In the genomic region with DNA sequence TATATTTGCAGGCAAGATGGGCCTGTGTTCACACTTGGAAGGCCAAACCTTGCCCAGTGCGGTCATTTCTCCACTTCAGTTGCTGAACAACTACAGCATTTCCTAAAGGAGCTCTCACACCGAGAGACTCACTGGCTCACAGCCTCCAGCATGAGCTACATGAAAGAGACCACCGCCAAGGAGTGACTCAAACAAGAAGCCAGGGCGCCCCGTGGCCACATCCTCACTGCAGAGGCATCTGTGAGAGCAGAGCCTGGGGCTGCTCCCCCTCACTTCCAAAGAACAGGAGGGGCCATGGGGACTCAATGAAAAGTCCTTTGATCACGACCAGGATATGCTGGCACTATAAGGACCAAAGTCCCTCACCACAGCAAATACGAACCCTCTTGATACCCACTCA, we compare ENCODE assay signal across 9 cellular contexts. TPM values are rescaled to one million over a fixed set of nuclear protein-coding genes. Genes with fewer than 3 reads are reported as not detected.
DNase-seq lines count a peak whose midpoint lies in the region; ATAC-seq lines count a peak whose summit lies in the region.
"Had no signal": no experiment of that assay in that cellular context is flagged by ENCODE, and none has a peak within 500 bp of the region (broad histone marks: within the 10 kb centered on the region; RNA-seq: fewer than 3 reads in every experiment).

No MANE protein-coding gene starts in this region.

- ATAC-seq in naive thymus-derived CD8-positive, alpha-beta T cell: peak; percentile 84 to 87
- ATAC-seq in HG03457 (IDR thresholded peaks at IDR 0.05; ENCODE audit: unreplicated experiment): no peak
- ATAC-seq in HG02571 (IDR thresholded peaks at IDR 0.05; ENCODE audit: unreplicated experiment): no peak
- no peak for ATAC-seq in HG03439 (IDR thresholded peaks at IDR 0.05; ENCODE audit: unreplicated experiment)

- no peaks in the 10 kb centered on the region for H3K9me3 Mint-ChIP-seq in activated T-cell treated with anti-CD3 and anti-CD28 coated beads, Interleukin-2, amount 50 U/mL, for 24 hours
- no peaks in the 10 kb centered on the region for H3K9me3 Mint-ChIP-seq in naive thymus-derived CD8-positive, alpha-beta T cell
- H3K9me3 Mint-ChIP-seq: activated B cell treated with CpG ODN at 0.5 μM for 24 hours had no signal

- DNase-seq in ACHN (peak; percentile 91), HK-2 (ENCODE audit: unreplicated experiment) (peak; percentile 51), RPMI8226 (no peak)
- peak; percentile 81 for DNase-seq in activated T-cell treated with anti-CD3 and anti-CD28 coated beads, Interleukin-2, amount 50 U/mL, for 24 hours
- DNase-seq in naive thymus-derived CD8-positive, alpha-beta T cell: peak; percentile 56 to 93 (median 88)
- DNase-seq: activated B cell treated with CpG ODN at 0.5 μM for 24 hours had no signal

- peaks cover 51% of the 10 kb centered on the region for H3K27me3 Mint-ChIP-seq in activated T-cell treated with anti-CD3 and anti-CD28 coated beads, Interleukin-2, amount 50 U/mL, for 24 hours
- peaks cover 0 to 45% (median 32%) of the 10 kb centered on the region in 5 donors for H3K27me3 Mint-ChIP-seq in naive thymus-derived CD8-positive, alpha-beta T cell
- H3K27me3 Mint-ChIP-seq: activated B cell treated with CpG ODN at 0.5 μM for 24 hours had no signal

- POLR2A ChIA-PET in naive thymus-derived CD8-positive, alpha-beta T cell (lab: Charles Lee): interaction anchor here (1.0 kb wide), 2 partner anchors 9 to 548 kb away, joined by 3 to 6 read pairs; no protein-coding TSS in a partner anchor

- H3K4me3 Mint-ChIP-seq in activated T-cell treated with anti-CD3 and anti-CD28 coated beads, Interleukin-2, amount 50 U/mL, for 24 hours: peak overlapping the region; percentile 24
- peak overlapping the region; percentile 57 to 80 (median 68) for H3K4me3 Mint-ChIP-seq in naive thymus-derived CD8-positive, alpha-beta T cell
- H3K4me3 Mint-ChIP-seq: activated B cell treated with CpG ODN at 0.5 μM for 24 hours had no signal

- no peaks in the 10 kb centered on the region for H3K36me3 Mint-ChIP-seq in activated T-cell treated with anti-CD3 and anti-CD28 coated beads, Interleukin-2, amount 50 U/mL, for 24 hours (ENCODE audit: low read depth)
- H3K36me3 Mint-ChIP-seq in naive thymus-derived CD8-positive, alpha-beta T cell: no peaks in the 10 kb centered on the region

- H3K27ac Mint-ChIP-seq in activated T-cell treated with anti-CD3 and anti-CD28 coated beads, Interleukin-2, amount 50 U/mL, for 24 hours: peak overlapping the region; percentile 31
- H3K27ac Mint-ChIP-seq in naive thymus-derived CD8-positive, alpha-beta T cell: peak overlapping the region; percentile 19 to 96 (median 92)
- H3K27ac Mint-ChIP-seq: activated B cell treated with CpG ODN at 0.5 μM for 24 hours had no signal

- H3K4me1 Mint-ChIP-seq in activated T-cell treated with anti-CD3 and anti-CD28 coated beads, Interleukin-2, amount 50 U/mL, for 24 hours (ENCODE audit: low read depth): peaks cover 73% of the 10 kb centered on the region
- H3K4me1 Mint-ChIP-seq in naive thymus-derived CD8-positive, alpha-beta T cell: peaks cover 46 to 91% (median 79%) of the 10 kb centered on the region in 4 donors

- in situ Hi-C loops in ACHN (cut with HindIII; ENCODE audit: low pct_ligation_motif_present, low pct_unique_long_range_greater_than_20kb, low sequenced_read_pairs): no loop called here

RNA-seq across cellular contexts. Expression of gene TMEM163, which starts 50.0 kb away (rescaled TPM):
- total RNA-seq in naive thymus-derived CD8-positive, alpha-beta T cell: not detected
- polyA plus RNA-seq in naive thymus-derived CD8-positive, alpha-beta T cell: under 1 TPM in 1 of 3 donors, not detected in 2; 0.24 TPM

Comparison
In these comparisons a context has a peak if more than half of its experiments do, and no peak if none do; other contexts are left out.
1. ATAC-seq: peak in naive thymus-derived CD8-positive, alpha-beta T cell (2 of 2); none in HG03457 (single experiment), HG02571 (single experiment) and HG03439 (single experiment).